ENCODE assay signal across 1 cellular context in genomic region chr17:82446124-82446523, GRCh38.
TF ChIP-seq lines count a peak whose summit lies in the region.

No MANE protein-coding gene starts in this region.

TF ChIP-seq in IMR-90, 13 proteins besides CTCF, POLR2A, EP300 and RAD21:
- TF ChIP-seq MXI1 (IDR thresholded peaks at IDR 0.05; ENCODE audit: borderline replicate concordance, low read depth, low read length) (no peak), CEBPB (IDR thresholded peaks at IDR 0.05; ENCODE audit: low read depth, low read length) (no peak), MAZ (IDR thresholded peaks at IDR 0.05; ENCODE audit: borderline replicate concordance, low read depth, low read length) (no peak), MAFK (IDR thresholded peaks at IDR 0.05; ENCODE audit: low read depth, low read length) (no peak), BHLHE40 (IDR thresholded peaks at IDR 0.05; ENCODE audit: low read depth, low read length) (no peak), RCOR1 (IDR thresholded peaks at IDR 0.05; ENCODE audit: insufficient replicate concordance, low read length) (no peak), RFX5 (IDR thresholded peaks at IDR 0.05; ENCODE audit: low read depth, low read length) (no peak), NFE2L2 (IDR thresholded peaks at IDR 0.05; ENCODE audit: low read depth, low read length) (no peak), USF2 (IDR thresholded peaks at IDR 0.05; ENCODE audit: low read depth, low read length) (no peak), SMC3 (IDR thresholded peaks at IDR 0.05; ENCODE audit: low read depth, low read length) (no peak), FOS (IDR thresholded peaks at IDR 0.05; ENCODE audit: low read depth, low read length) (no peak), CHD1 (IDR thresholded peaks at IDR 0.05; ENCODE audit: low read depth, low read length) (no peak)
- TF ChIP-seq, protein P1, sequence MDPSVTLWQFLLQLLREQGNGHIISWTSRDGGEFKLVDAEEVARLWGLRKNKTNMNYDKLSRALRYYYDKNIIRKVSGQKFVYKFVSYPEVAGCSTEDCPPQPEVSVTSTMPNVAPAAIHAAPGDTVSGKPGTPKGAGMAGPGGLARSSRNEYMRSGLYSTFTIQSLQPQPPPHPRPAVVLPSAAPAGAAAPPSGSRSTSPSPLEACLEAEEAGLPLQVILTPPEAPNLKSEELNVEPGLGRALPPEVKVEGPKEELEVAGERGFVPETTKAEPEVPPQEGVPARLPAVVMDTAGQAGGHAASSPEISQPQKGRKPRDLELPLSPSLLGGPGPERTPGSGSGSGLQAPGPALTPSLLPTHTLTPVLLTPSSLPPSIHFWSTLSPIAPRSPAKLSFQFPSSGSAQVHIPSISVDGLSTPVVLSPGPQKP (IDR thresholded peaks at IDR 0.05; ENCODE audit: borderline replicate concordance, low read depth, low read length) = no peak
